ENCODE assay signal across 16 cellular contexts in genomic region chr20:5596401-5597193, GRCh38.
A peak's percentile ranks its signal among the peaks of the same experiment; 100 is the strongest.
DNase-seq lines count a peak whose midpoint lies in the region; ATAC-seq and TF ChIP-seq lines count a peak whose summit lies in the region.
"Had no signal": no experiment of that assay in that cellular context is flagged by ENCODE, and none has a peak within 500 bp of the region (broad histone marks: within the 10 kb centered on the region; RNA-seq: fewer than 3 reads in every experiment).

No MANE protein-coding gene starts in this region.

- H3K4me1 ChIP-seq in DOHH2 (ENCODE audit: control insufficient read depth, low read length) = peaks cover 99% of the 10 kb centered on the region
- H3K4me1 ChIP-seq: SJCRH30 had no signal

- no peaks in the 10 kb centered on the region for H3K9me3 Mint-ChIP-seq in central memory CD8-positive, alpha-beta T cell
- H3K9me3 Mint-ChIP-seq: H9 had no signal

- H3K27ac Mint-ChIP-seq in central memory CD8-positive, alpha-beta T cell (ENCODE audit: low read depth) = peak overlapping the region; percentile 39

- no peaks in the 10 kb centered on the region for H3K9me3 ChIP-seq in DOHH2 (ENCODE audit: control insufficient read depth, insufficient read depth, low read length)
- H3K9me3 ChIP-seq: SJCRH30 had no signal

- 0 out of 2 replicates have a peak, but pooled peaks cover 1% of the 10 kb centered on the region for H4K20me1 ChIP-seq in DOHH2 (ENCODE audit: control insufficient read depth, insufficient read depth, low read depth, low read length)

- no peaks in the 10 kb centered on the region for H3K27me3 ChIP-seq in DOHH2 (ENCODE audit: control insufficient read depth, low read length)
- H3K27me3 ChIP-seq: SJCRH30 had no signal

- H3K36me3 ChIP-seq in DOHH2 (ENCODE audit: control insufficient read depth, low read length) = peaks cover 92% of the 10 kb centered on the region

- peaks cover 64% of the 10 kb centered on the region for H3K36me3 Mint-ChIP-seq in central memory CD8-positive, alpha-beta T cell (ENCODE audit: insufficient read depth)

- H3K27me3 Mint-ChIP-seq in central memory CD8-positive, alpha-beta T cell = no peaks in the 10 kb centered on the region

- peaks cover 40% of the 10 kb centered on the region for H3F3A ChIP-seq in DOHH2 (ENCODE audit: control insufficient read depth, insufficient read depth)

- peaks cover 95% of the 10 kb centered on the region for H3K79me2 ChIP-seq in DOHH2 (ENCODE audit: control insufficient read depth, low read length)

- DNase-seq in central memory CD8-positive, alpha-beta T cell (ENCODE audit: low spot score in 2 of 2) = no peak
- no peak for DNase-seq in NCI-H510A (lab: John Stamatoyannopoulos, UW)
- no peak for DNase-seq in NK-92 treated with Interleukin-12 subunit alpha and Interleukin-12 subunit beta, amount 100 ng/mL, for 24 hours (lab: John Stamatoyannopoulos, UW)
- DNase-seq: activated CD4-positive, alpha-beta T cell treated with anti-CD3 and anti-CD28 coated beads, Interleukin-2, amount 50 U/mL, for 4 hours; aorta; effector CD8-positive, alpha-beta T cell; H9; head of caudate nucleus; NCI-H526; SJCRH30; stimulated activated CD4-positive, alpha-beta T cell treated with anti-CD3 and anti-CD28 coated beads, Interleukin-4, amount 100 ng/mL, for 1 hour had no signal

- H3K4me2 ChIP-seq in DOHH2 (ENCODE audit: low read length) = peak overlapping the region; percentile 87

- H3K27ac ChIP-seq in DOHH2 (ENCODE audit: low read depth, low read length) = peak overlapping the region; percentile 92
- H3K27ac ChIP-seq: SJCRH30 had no signal

- H3K4me3 ChIP-seq in DOHH2 (ENCODE audit: low read length) = no peak overlapping the region
- H3K4me3 ChIP-seq: SJCRH30 had no signal

- no peaks in the 10 kb centered on the region for H3K9me2 ChIP-seq in DOHH2 (replicated peaks; ENCODE audit: control insufficient read depth, low read length)

- H3K4me1 Mint-ChIP-seq in central memory CD8-positive, alpha-beta T cell = peaks cover 45% of the 10 kb centered on the region

- no peak for TF ChIP-seq CTCF in DOHH2 (IDR thresholded peaks at IDR 0.05; ENCODE audit: low read depth, low read length, poor library complexity, severe bottlenecking)

- no peak overlapping the region for H3K4me3 Mint-ChIP-seq in central memory CD8-positive, alpha-beta T cell
- H3K4me3 Mint-ChIP-seq: H9 had no signal

- ATAC-seq in GM18867 (IDR thresholded peaks at IDR 0.05; ENCODE audit: unreplicated experiment) (peak; percentile 42), HG03095 (IDR thresholded peaks at IDR 0.05; ENCODE audit: unreplicated experiment) (peak; percentile 39), GM21737 (IDR thresholded peaks at IDR 0.05; ENCODE audit: unreplicated experiment) (no peak), HG03045 (IDR thresholded peaks at IDR 0.05; ENCODE audit: unreplicated experiment) (no peak)
- no peak for ATAC-seq in central memory CD8-positive, alpha-beta T cell (replicated peaks; ENCODE audit: extremely low read depth, poor library complexity, severe bottlenecking)

Comparison
In these comparisons a context has a peak if more than half of its experiments do, and no peak if none do; other contexts are left out.
1. ATAC-seq: peak in GM18867 (single experiment) and HG03095 (single experiment); none in central memory CD8-positive, alpha-beta T cell (single experiment), GM21737 (single experiment) and HG03045 (single experiment).